In the genomic region with DNA sequence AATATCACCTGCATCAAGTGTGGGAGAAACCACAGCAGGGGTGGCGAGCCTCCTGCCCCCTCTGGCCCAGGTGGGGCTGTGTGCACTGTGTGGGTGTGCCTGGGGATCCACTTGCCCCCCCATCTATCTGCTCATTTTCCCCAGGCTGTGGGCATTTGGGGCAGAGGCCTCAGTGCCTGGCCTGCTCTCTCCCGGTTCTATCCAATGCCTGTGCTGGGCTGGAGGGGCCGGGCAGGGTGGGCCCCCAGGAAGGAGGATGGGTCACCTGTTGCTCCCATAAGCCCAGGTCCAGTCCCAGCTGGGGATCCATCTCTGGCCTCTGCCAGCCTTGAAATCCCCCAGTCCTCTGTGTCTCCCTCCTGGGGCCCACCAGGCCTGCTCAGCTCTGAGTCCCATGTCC, we compare ENCODE assay signal across 16 cellular contexts.
DNase-seq lines count a peak whose midpoint lies in the region; ATAC-seq and TF ChIP-seq lines count a peak whose summit lies in the region.
"Had no signal": no experiment of that assay in that cellular context is flagged by ENCODE, and none has a peak within 500 bp of the region (broad histone marks: within the 10 kb centered on the region; RNA-seq: fewer than 3 reads in every experiment).

No MANE protein-coding gene starts in this region.

- peak overlapping the region; percentile 72 for H3K4me2 ChIP-seq in OCI-LY3 (ENCODE audit: low read length)

- TF ChIP-seq CTCF in A673 (conservative IDR thresholded peaks at IDR 0.05; ENCODE audit: low read depth, low read length) (no peak), OCI-LY3 (IDR thresholded peaks at IDR 0.05; ENCODE audit: low read depth, low read length) (no peak), lower lobe of right lung (IDR thresholded peaks at IDR 0.05) (no peak)
- no peak for TF ChIP-seq CTCF in CD8-positive, alpha-beta T cell (IDR thresholded peaks at IDR 0.05)

- H4K20me1 ChIP-seq in OCI-LY3 (ENCODE audit: insufficient read depth, low read length): no peaks in the 10 kb centered on the region

- H3K27ac ChIP-seq in A673 (ENCODE audit: low read depth, low read length, poor library complexity, severe bottlenecking) (peak overlapping the region; percentile 93), OCI-LY3 (ENCODE audit: low read length) (peak overlapping the region; percentile 30), lower lobe of right lung (no peak overlapping the region)
- no peak overlapping the region for H3K27ac ChIP-seq in CD8-positive, alpha-beta T cell (ENCODE audit: low read depth, low read length)
- H3K27ac ChIP-seq: HL-60 had no signal

- POLR2A ChIA-PET in A673 (lab: Charles Lee; ENCODE audit: low non-redundant PET): no interaction called here
- POLR2A ChIA-PET in CD8-positive, alpha-beta T cell (lab: Charles Lee): no interaction called here

- H3K27me3 Mint-ChIP-seq in stimulated activated memory B cell treated with anti-CD40 and anti-IgM and Interleukin-4, amounts not matched to agents 10 μg/mL and 1 μg/mL and 100 μg/mL, for 72 hours: no peaks in the 10 kb centered on the region
- H3K27me3 Mint-ChIP-seq in CD8-positive, alpha-beta T cell (ENCODE audit: low read depth): peaks cover 11% of the 10 kb centered on the region
- H3K27me3 Mint-ChIP-seq: B cell had no signal

- H3K4me1 ChIP-seq in A673 (ENCODE audit: insufficient read depth, low read length, poor library complexity, severe bottlenecking) (peaks cover 30% of the 10 kb centered on the region), OCI-LY3 (ENCODE audit: low read length) (peaks cover 49% of the 10 kb centered on the region), lower lobe of right lung (no peaks in the 10 kb centered on the region)
- no peaks in the 10 kb centered on the region for H3K4me1 ChIP-seq in CD8-positive, alpha-beta T cell (ENCODE audit: insufficient read depth, low read length)

- no peaks in the 10 kb centered on the region for H3K79me2 ChIP-seq in OCI-LY3 (ENCODE audit: low read length)

- peaks cover 52% of the 10 kb centered on the region for H3K4me1 Mint-ChIP-seq in stimulated activated memory B cell treated with anti-CD40 and anti-IgM and Interleukin-4, amounts not matched to agents 10 μg/mL and 1 μg/mL and 100 μg/mL, for 72 hours
- H3K4me1 Mint-ChIP-seq in CD8-positive, alpha-beta T cell (ENCODE audit: low read depth): no peaks in the 10 kb centered on the region

- H3K9ac ChIP-seq in OCI-LY3 (ENCODE audit: low read length): peak overlapping the region; percentile 27; the same call in 1 of the 2 replicates

- H3K9me3 ChIP-seq in A673 (ENCODE audit: low read depth, low read length, poor library complexity, severe bottlenecking) (peaks cover 5% of the 10 kb centered on the region), OCI-LY3 (ENCODE audit: insufficient read depth, low read length) (no peaks in the 10 kb centered on the region), lower lobe of right lung (peaks cover 7% of the 10 kb centered on the region)
- H3K9me3 ChIP-seq in CD8-positive, alpha-beta T cell (ENCODE audit: low read length): no peaks in the 10 kb centered on the region

- H3K27me3 ChIP-seq in A673 (replicated peaks; ENCODE audit: insufficient read depth, low read depth, low read length, poor library complexity) (no peaks in the 10 kb centered on the region), OCI-LY3 (ENCODE audit: low read depth, low read length) (peaks cover 8% of the 10 kb centered on the region; the same call in 1 of the 2 replicates), lower lobe of right lung (ENCODE audit: low read depth) (no peaks in the 10 kb centered on the region)
- no peaks in the 10 kb centered on the region for H3K27me3 ChIP-seq in CD8-positive, alpha-beta T cell (ENCODE audit: insufficient read depth, low read length)

- peaks cover 38% of the 10 kb centered on the region for H3K36me3 Mint-ChIP-seq in stimulated activated memory B cell treated with anti-CD40 and anti-IgM and Interleukin-4, amounts not matched to agents 10 μg/mL and 1 μg/mL and 100 μg/mL, for 72 hours
- no peaks in the 10 kb centered on the region for H3K36me3 Mint-ChIP-seq in CD8-positive, alpha-beta T cell

- peak overlapping the region; percentile 70 for H3K27ac Mint-ChIP-seq in stimulated activated memory B cell treated with anti-CD40 and anti-IgM and Interleukin-4, amounts not matched to agents 10 μg/mL and 1 μg/mL and 100 μg/mL, for 72 hours
- no peak overlapping the region for H3K27ac Mint-ChIP-seq in CD8-positive, alpha-beta T cell
- H3K27ac Mint-ChIP-seq: CD4-positive, alpha-beta T cell had no signal

- peak in 1 of 2 donors; percentile 3 for ATAC-seq in lower lobe of right lung
- ATAC-seq in stimulated activated memory B cell treated with anti-CD40 and anti-IgM and Interleukin-4, amounts not matched to agents 10 μg/mL and 1 μg/mL and 100 μg/mL, for 72 hours: no peak
- no peak for ATAC-seq in CD8-positive, alpha-beta T cell

- H3K36me3 ChIP-seq in A673 (ENCODE audit: insufficient read depth, low read length, poor library complexity, severe bottlenecking): no peaks in the 10 kb centered on the region
- H3K36me3 ChIP-seq in OCI-LY3 (replicated peaks; ENCODE audit: low read depth, low read length): no peaks in the 10 kb centered on the region
- no peaks in the 10 kb centered on the region for H3K36me3 ChIP-seq in lower lobe of right lung
- no peaks in the 10 kb centered on the region for H3K36me3 ChIP-seq in CD8-positive, alpha-beta T cell (ENCODE audit: insufficient read depth, low read length)

- H3K4me3 ChIP-seq in A673 (ENCODE audit: low read depth, low read length, poor library complexity, severe bottlenecking): no peak overlapping the region
- H3K4me3 ChIP-seq in OCI-LY3 (ENCODE audit: low read length): no peak overlapping the region
- no peak overlapping the region for H3K4me3 ChIP-seq in lower lobe of right lung
- H3K4me3 ChIP-seq in CD8-positive, alpha-beta T cell (ENCODE audit: low read depth, low read length): no peak overlapping the region

- BruUV-seq in A673 (replicated peaks; lab: Mats Ljungman, UMichigan): no TSS peak

- no peak for DNase-seq in A673 (ENCODE audit: low spot score)
- peak; percentile 39 for DNase-seq in lower lobe of right lung
- no peak for DNase-seq in CD8-positive, alpha-beta T cell
- DNase-seq in KBM-7: no peak
- DNase-seq in NCI-H748 (lab: John Stamatoyannopoulos, UW; ENCODE audit: unreplicated experiment): no peak
- DNase-seq: C1 segment of cervical spinal cord; CD4-positive, alpha-beta T cell; COR-L47; DMS153; DND-41; GDM1; HCEC 1CT had no signal

- H2AFZ ChIP-seq in OCI-LY3 (ENCODE audit: low read depth, low read length): no peak overlapping the region

- intact Hi-C loops in A673 (cut with micrococcal nuclease; ENCODE audit: unreplicated experiment): no loop called here
- intact Hi-C loops in lower lobe of right lung (cut with DNase I): no loop called here
- intact Hi-C loops in CD8-positive, alpha-beta T cell (cut with DNase I, micrococcal nuclease): no loop called here

- in situ Hi-C loops in KBM-7 (cut with MboI; ENCODE audit: low pct_unique_long_range_greater_than_20kb, low sequenced_read_pairs): no loop called here

- H3K4me3 Mint-ChIP-seq in stimulated activated memory B cell treated with anti-CD40 and anti-IgM and Interleukin-4, amounts not matched to agents 10 μg/mL and 1 μg/mL and 100 μg/mL, for 72 hours: no peak overlapping the region
- no peak overlapping the region for H3K4me3 Mint-ChIP-seq in CD8-positive, alpha-beta T cell
- H3K4me3 Mint-ChIP-seq: B cell; CD4-positive, alpha-beta T cell had no signal

- CTCF ChIA-PET in A673 (lab: Charles Lee): no interaction called here
- CTCF ChIA-PET in CD8-positive, alpha-beta T cell (lab: Charles Lee): no interaction called here

- H3K9me3 Mint-ChIP-seq in stimulated activated memory B cell treated with anti-CD40 and anti-IgM and Interleukin-4, amounts not matched to agents 10 μg/mL and 1 μg/mL and 100 μg/mL, for 72 hours: peaks cover 5% of the 10 kb centered on the region
- H3K9me3 Mint-ChIP-seq in CD8-positive, alpha-beta T cell: peaks cover 4% of the 10 kb centered on the region

Comparison
In these comparisons a context has a peak if more than half of its experiments do, and no peak if none do; other contexts are left out.
1. H3K27ac ChIP-seq: peak in A673 (single experiment) and OCI-LY3 (single experiment); none in lower lobe of right lung (single experiment) and CD8-positive, alpha-beta T cell (single experiment).